ENCODE assay signal across 18 cellular contexts in the genomic region with DNA sequence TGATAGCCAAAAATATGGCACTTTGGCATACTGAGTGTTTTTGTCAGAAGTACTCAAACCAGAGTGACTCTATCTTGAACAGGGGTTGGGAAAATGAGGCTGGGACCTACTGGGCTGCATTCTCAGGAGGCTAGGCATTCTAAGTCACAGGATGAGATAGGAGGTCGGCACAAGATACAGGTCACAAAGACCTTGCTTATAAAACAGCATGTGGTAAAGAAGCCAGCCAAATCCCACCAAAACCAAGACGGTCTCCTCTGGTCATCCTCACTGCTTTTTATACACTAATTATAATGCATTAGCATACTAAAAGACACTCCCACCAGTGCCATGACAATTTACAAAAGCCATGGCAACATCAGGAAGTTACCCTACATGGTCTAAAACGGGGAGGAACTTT.
"Had no signal": no experiment of that assay in that cellular context is flagged by ENCODE, and none has a peak within 500 bp of the region (broad histone marks: within the 10 kb centered on the region; RNA-seq: fewer than 3 reads in every experiment).

No MANE protein-coding gene starts in this region.

- H3K4me3 ChIP-seq: colonic mucosa, heart left ventricle, psoas muscle, stomach, thoracic aorta, transverse colon had no signal

- H3K9me3 Mint-ChIP-seq: neural crest cell had no signal

- H3K9me3 ChIP-seq: colonic mucosa, psoas muscle, thoracic aorta, transverse colon had no signal

- H3K27me3 ChIP-seq: colonic mucosa, heart left ventricle, stomach, transverse colon had no signal

- H3K27ac ChIP-seq: colonic mucosa, heart left ventricle, psoas muscle, stomach, thoracic aorta, transverse colon had no signal

- H3K27ac Mint-ChIP-seq: mesothelial cell of epicardium, natural killer cell had no signal

- H3K4me1 Mint-ChIP-seq: natural killer cell had no signal

- H3K4me3 Mint-ChIP-seq: mesothelial cell of epicardium, natural killer cell, neural crest cell had no signal

- H3K4me1 ChIP-seq: colonic mucosa, heart left ventricle, psoas muscle, stomach, transverse colon had no signal

- ATAC-seq: heart left ventricle, left lobe of liver, natural killer cell, psoas muscle, sciatic nerve had no signal

- H3K36me3 Mint-ChIP-seq: mesothelial cell of epicardium, natural killer cell had no signal

- H3K36me3 ChIP-seq: colonic mucosa, heart left ventricle, stomach, thoracic aorta, transverse colon had no signal

- DNase-seq: colonic mucosa; dermis blood vessel endothelial cell; erythroblast; foreskin melanocyte; heart left ventricle; hippocampal formation; islet precursor cell; natural killer cell; psoas muscle; stimulated activated naive CD4-positive, alpha-beta T cell; stomach; substantia nigra; transverse colon had no signal
